ENCODE assay signal across 12 cellular contexts in genomic region chr19:45960595-45961235, GRCh38. TPM values are rescaled to one million over a fixed set of nuclear protein-coding genes. Genes with fewer than 3 reads are reported as not detected.
DNase-seq lines count a peak whose midpoint lies in the region; ATAC-seq, FAIRE-seq and TF ChIP-seq lines count a peak whose summit lies in the region.
"Had no signal": no experiment of that assay in that cellular context is flagged by ENCODE, and none has a peak within 500 bp of the region (broad histone marks: within the 10 kb centered on the region; RNA-seq: fewer than 3 reads in every experiment).

No MANE protein-coding gene starts in this region.

- no peak overlapping the region for H4K5ac ChIP-seq in mesendoderm (ENCODE audit: low read length)

- H2AK5ac ChIP-seq in mesendoderm (ENCODE audit: low read length) = no peak overlapping the region

- no peak overlapping the region for H3K27ac ChIP-seq in GM12878 (ENCODE audit: control insufficient read depth, insufficient read depth)
- H3K27ac ChIP-seq in mesendoderm (ENCODE audit: low read depth, low read length) = no peak overlapping the region
- H3K27ac ChIP-seq: transverse colon had no signal

- H4K20me1 ChIP-seq in Loucy (ENCODE audit: insufficient read depth, low read length, poor library complexity, severe bottlenecking) (no peaks in the 10 kb centered on the region), GM12878 (ENCODE audit: control insufficient read depth, insufficient read depth) (no peaks in the 10 kb centered on the region)

- H3K79me2 ChIP-seq in Loucy (ENCODE audit: insufficient read depth, low read length) = no peaks in the 10 kb centered on the region
- no peaks in the 10 kb centered on the region for H3K79me2 ChIP-seq in GM12878 (ENCODE audit: control insufficient read depth, insufficient read depth, low read length)
- H3K79me2 ChIP-seq in mesendoderm (ENCODE audit: control insufficient read depth, insufficient read depth, low read length) = no peaks in the 10 kb centered on the region

- H3K4me3 Mint-ChIP-seq in naive thymus-derived CD8-positive, alpha-beta T cell = no peak overlapping the region

- H3K36me3 Mint-ChIP-seq in naive thymus-derived CD8-positive, alpha-beta T cell = no peaks in the 10 kb centered on the region

- CTCF ChIA-PET in GM12878 (lab: Yijun Ruan, JAX) = no interaction called here

- DNase-seq in GM06990 (ENCODE audit: extremely low read depth, insufficient read length) (no peak), GM12878 (ENCODE audit: low read depth, low spot score) (no peak), mesendoderm (peak; percentile 78), NCI-H510A (lab: John Stamatoyannopoulos, UW) (no peak)
- DNase-seq in naive thymus-derived CD8-positive, alpha-beta T cell = no peak
- DNase-seq: activated CD4-positive, CD25-positive, alpha-beta regulatory T cell; transverse colon had no signal

- TF ChIP-seq EP300 in GM12878 (IDR thresholded peaks at IDR 0.05; ENCODE audit: borderline replicate concordance in 1 of 2, control insufficient read depth in 1 of 2, low read depth in 2 of 2, low read length in 2 of 2) = no peak

- H3K4me1 ChIP-seq in Loucy (ENCODE audit: insufficient read depth, low read length, poor library complexity, severe bottlenecking) = peaks cover 12% of the 10 kb centered on the region
- no peaks in the 10 kb centered on the region for H3K4me1 ChIP-seq in GM12878 (ENCODE audit: control insufficient read depth, insufficient read depth, low read length)
- no peaks in the 10 kb centered on the region for H3K4me1 ChIP-seq in mesendoderm (ENCODE audit: control insufficient read depth, low read depth, low read length)
- H3K4me1 ChIP-seq: transverse colon had no signal

- in situ Hi-C loops in GM12878 (cut with MboI) = no loop called here

- H3K18ac ChIP-seq in mesendoderm (ENCODE audit: low read length) = no peak overlapping the region

- H3K9ac ChIP-seq in Loucy (ENCODE audit: low read depth, low read length, poor library complexity, severe bottlenecking) (no peak overlapping the region), GM12878 (ENCODE audit: control insufficient read depth, insufficient read depth, low read length) (no peak overlapping the region), mesendoderm (ENCODE audit: low read length) (no peak overlapping the region)

- no peak overlapping the region for H3K4ac ChIP-seq in mesendoderm (ENCODE audit: low read depth, low read length)

- no peak for TF ChIP-seq POLR2A in GM12878 (IDR thresholded peaks at IDR 0.05; ENCODE audit: low read depth, low read length)

- no peak overlapping the region for H2BK120ac ChIP-seq in mesendoderm (ENCODE audit: low read depth, low read length)

- POLR2A ChIA-PET in GM12878 (lab: Charles Lee) = interaction anchor here (0.6 kb wide), 1 partner anchor 8 kb away, joined by 3 read pairs; no protein-coding TSS in a partner anchor
- POLR2A ChIA-PET in naive thymus-derived CD8-positive, alpha-beta T cell (lab: Charles Lee) = no interaction called here

- no peak overlapping the region for H2AFZ ChIP-seq in Loucy (ENCODE audit: low read length)
- no peak overlapping the region for H2AFZ ChIP-seq in GM12878 (ENCODE audit: control insufficient read depth, low read depth, low read length)

- H3K9me3 ChIP-seq in Loucy (ENCODE audit: insufficient read depth, low read depth, low read length) (no peaks in the 10 kb centered on the region), GM12878 (replicated peaks; ENCODE audit: control insufficient read depth, insufficient read depth, low read length) (no peaks in the 10 kb centered on the region)
- H3K9me3 ChIP-seq: transverse colon had no signal

- no peak overlapping the region for H3K56ac ChIP-seq in mesendoderm (ENCODE audit: low read length)

- WGBS in GM12878 (ENCODE audit: insufficient coverage, insufficient replicate concordance, low lambda C conversion rate, missing lambda C conversion rate) = 25% methylated on average over 19 of the region's 19 CpGs
- whole genome bisulfite sequencing in mesendoderm (ENCODE audit: extremely low coverage, insufficient coverage, low lambda C conversion rate) = no CpG with 5 or more reads among the region's 19 CpGs

- peaks cover 37 to 71% (median 48%) of the 10 kb centered on the region in 5 donors for H3K27me3 Mint-ChIP-seq in naive thymus-derived CD8-positive, alpha-beta T cell

- H3K23ac ChIP-seq in mesendoderm (ENCODE audit: low read length) = no peak overlapping the region

- no peak overlapping the region for H2BK15ac ChIP-seq in mesendoderm (replicated peaks; ENCODE audit: low read depth)

- no peak overlapping the region for H2BK5ac ChIP-seq in mesendoderm (ENCODE audit: low read length)

- BruUV-seq in GM12878 (replicated peaks; lab: Mats Ljungman, UMichigan) = no TSS peak

- no peak overlapping the region for H4K8ac ChIP-seq in mesendoderm (ENCODE audit: low read depth, low read length)

- no peak for FAIRE-seq in GM12878 (lab: Jason Lieb, UNC)

- H3K79me1 ChIP-seq in mesendoderm (ENCODE audit: low read length) = no peaks in the 10 kb centered on the region

- intact Hi-C loops in GM12878 (cut with micrococcal nuclease; ENCODE audit: unreplicated experiment) = no loop called here

- no peaks in the 10 kb centered on the region for H3K9me2 ChIP-seq in Loucy (replicated peaks; ENCODE audit: low read depth, low read length)

- H3K4me1 Mint-ChIP-seq in naive thymus-derived CD8-positive, alpha-beta T cell = peaks cover 0 to 5% (median 0%) of the 10 kb centered on the region in 4 donors

- no peaks in the 10 kb centered on the region for H3F3A ChIP-seq in Loucy (ENCODE audit: low read depth)

- H3K36me3 ChIP-seq in GM06990 (ENCODE audit: control insufficient read depth, insufficient read depth, low read length) = no peaks in the 10 kb centered on the region
- no peaks in the 10 kb centered on the region for H3K36me3 ChIP-seq in Loucy (ENCODE audit: insufficient read depth, low read length)
- no peaks in the 10 kb centered on the region for H3K36me3 ChIP-seq in GM12878 (ENCODE audit: control insufficient read depth in 2 of 2, insufficient read depth in 2 of 2, low read length in 1 of 2)
- no peaks in the 10 kb centered on the region for H3K36me3 ChIP-seq in mesendoderm (ENCODE audit: control insufficient read depth, insufficient read depth, low read length)
- H3K36me3 ChIP-seq: transverse colon had no signal

- H3K27me3 ChIP-seq in GM06990 (replicated peaks; ENCODE audit: control insufficient read depth, insufficient read depth, low read length) (no peaks in the 10 kb centered on the region; the same call in 1 of the 2 replicates), Loucy (ENCODE audit: insufficient read depth, low read length, poor library complexity, severe bottlenecking) (no peaks in the 10 kb centered on the region), GM12878 (replicated peaks in 1 of 2; ENCODE audit: control insufficient read depth in 2 of 2, insufficient read depth in 2 of 2, low read length in 1 of 2) (peaks cover 0 to 2% of the 10 kb centered on the region in 2 experiments; a peak in 1 of 4 replicates), mesendoderm (ENCODE audit: insufficient read depth, low read length, poor library complexity) (no peaks in the 10 kb centered on the region)

- SMC1A ChIA-PET in GM12878 (lab: Charles Lee; ENCODE audit: uncharacterized antibody, unreplicated experiment) = no interaction called here

- TF ChIP-seq CTCF in GM06990 (IDR thresholded peaks at IDR 0.05; ENCODE audit: insufficient read depth, low read length, poor library complexity, severe bottlenecking) = peak; percentile 5
- TF ChIP-seq CTCF in Loucy (conservative IDR thresholded peaks at IDR 0.05; ENCODE audit: low read length) = 0 out of 2 replicates have a peak, but pooled peaks have one; percentile 20
- TF ChIP-seq CTCF in GM12878 (IDR thresholded peaks at IDR 0.05 in 2 of 3, conservative IDR thresholded peaks at IDR 0.05 in 1 of 3; ENCODE audit: control insufficient read depth in 2 of 3, extremely low read depth in 1 of 3, insufficient read depth in 1 of 3, low read depth in 3 of 3, low read length in 3 of 3) = no peak

- RAD21 ChIA-PET in GM12878 (lab: Charles Lee; ENCODE audit: unreplicated experiment) = no interaction called here

- peak; percentile 28; the same call in 1 of the 3 replicates for ATAC-seq in GM12878
- ATAC-seq in naive thymus-derived CD8-positive, alpha-beta T cell = no peak
- no peak for ATAC-seq in GM18907 (IDR thresholded peaks at IDR 0.05; ENCODE audit: unreplicated experiment)

- H3K27ac Mint-ChIP-seq in naive thymus-derived CD8-positive, alpha-beta T cell = no peak overlapping the region

- H3K9me3 Mint-ChIP-seq in naive thymus-derived CD8-positive, alpha-beta T cell = peaks cover 0 to 4% (median 0%) of the 10 kb centered on the region in 9 donors

- no peak for TF ChIP-seq RAD21 in GM12878 (IDR thresholded peaks at IDR 0.05; ENCODE audit: insufficient read depth, low read depth, low read length)

- no peak overlapping the region for H3K4me3 ChIP-seq in GM06990 (replicated peaks; ENCODE audit: low read depth, low read length)
- no peak overlapping the region for H3K4me3 ChIP-seq in Loucy (ENCODE audit: low read length, poor library complexity, severe bottlenecking)
- H3K4me3 ChIP-seq in GM12878 = no peak overlapping the region
- no peak overlapping the region for H3K4me3 ChIP-seq in mesendoderm (ENCODE audit: low read length)
- H3K4me3 ChIP-seq: transverse colon had no signal

- H3K4me2 ChIP-seq in Loucy (ENCODE audit: low read depth, low read length, poor library complexity, severe bottlenecking) (no peak overlapping the region), GM12878 (ENCODE audit: control insufficient read depth, insufficient read depth) (no peak overlapping the region), mesendoderm (ENCODE audit: low read length) (peak overlapping the region; percentile 52)

RNA-seq across cellular contexts. Expression of gene NOVA2, which starts 12.9 kb away (rescaled TPM):
- total RNA-seq in GM12878 (2013; cell fraction: nucleolus; rRNA removed) = not detected in 2 replicates
- not detected in 2 replicates for total RNA-seq in GM12878 (2014; rRNA removed)
- total RNA-seq in GM12878 (2014; rRNA removed; fragmentation: Illumina TruSeq; extraction: Trizol) = under 0.01 TPM in 1 of 2 replicates, not detected in the other
- 0.03 and 0.44 TPM in 2 replicates for total RNA-seq in GM12878 (2021)
- polyA plus RNA-seq in GM12878 (2011; ENCODE audit: low read depth) = not detected
- not detected in 2 replicates for polyA plus RNA-seq in GM12878 (2011; rRNA removed)
- polyA plus RNA-seq in GM12878 (2011; cell fraction: cytosol; rRNA removed) = not detected in 2 replicates
- polyA plus RNA-seq in GM12878 (2011; cell fraction: nucleus; rRNA removed) = not detected in 2 replicates
- 0.01 and 0.03 TPM in 2 replicates for polyA plus RNA-seq in GM12878 (2012)
- polyA plus RNA-seq in GM12878 (2014; fragmentation: Illumina TruSeq; extraction: Trizol) = 0.03 TPM in 2 replicates
- under 1 TPM in 1 of 2 experiments, not detected in 1; under 0.01 TPM for polyA plus RNA-seq in GM12878 (2014; fragmentation: Nextera tagmentation; extraction: Ambion mirVana)
- 0.05 TPM in 1 of 2 replicates, not detected in the other for polyA plus RNA-seq in GM12878 (2014; rRNA removed)
- under 1 TPM in 1 of 2 experiments, not detected in 1; 0.03 TPM for polyA plus RNA-seq in GM12878 (2016; fragmentation: Nextera tagmentation; extraction: Ambion mirVana)
- polyA minus RNA-seq in GM12878 (2011; rRNA and poly(A)+ RNA removed) = not detected in 2 replicates
- not detected in 2 replicates for polyA minus RNA-seq in GM12878 (2011; cell fraction: cytosol; rRNA and poly(A)+ RNA removed)
- not detected in 2 replicates for polyA minus RNA-seq in GM12878 (2011; cell fraction: nucleus; rRNA and poly(A)+ RNA removed)
- 0.93 TPM for polyA plus RNA-seq in mesendoderm (2013, experiment 1 of 2)
- polyA plus RNA-seq in mesendoderm (2013, experiment 2 of 2) = 0.98 TPM
- total RNA-seq in naive thymus-derived CD8-positive, alpha-beta T cell = not detected
- polyA plus RNA-seq in naive thymus-derived CD8-positive, alpha-beta T cell = not detected
- total RNA-seq: fibroblast of villous mesenchyme had no signal

RNA-seq across cellular contexts. Expression of gene CCDC61, which starts 34.6 kb away (rescaled TPM):
- 7.3 and 12.3 TPM in 2 replicates for total RNA-seq in GM12878 (2013; cell fraction: nucleolus; rRNA removed)
- total RNA-seq in GM12878 (2014; rRNA removed) (15.7 and 16.3 TPM in 2 replicates), GM12878 (2014; rRNA removed; fragmentation: Illumina TruSeq; extraction: Trizol) (7.5 and 8.3 TPM in 2 replicates), GM12878 (2021) (27.1 and 27.3 TPM in 2 replicates)
- 4.8 TPM for polyA plus RNA-seq in GM12878 (2011; ENCODE audit: low read depth)
- polyA plus RNA-seq in GM12878 (2011; rRNA removed) (5.4 and 11.5 TPM in 2 replicates), GM12878 (2014; fragmentation: Illumina TruSeq; extraction: Trizol) (1.1 and 8.3 TPM in 2 replicates), GM12878 (2014; fragmentation: Nextera tagmentation; extraction: Ambion mirVana) (under 1 TPM; 0.27 to 0.95 TPM), GM12878 (2014; rRNA removed) (21.5 and 22.9 TPM in 2 replicates), GM12878 (2016; fragmentation: Nextera tagmentation; extraction: Ambion mirVana) (1 to 10 TPM; 1.7 to 9.1 TPM)
- polyA plus RNA-seq in GM12878 (2011; cell fraction: cytosol; rRNA removed) = 12.2 and 14.1 TPM in 2 replicates
- polyA plus RNA-seq in GM12878 (2011; cell fraction: nucleus; rRNA removed) = 31.5 and 42.1 TPM in 2 replicates
- polyA plus RNA-seq in GM12878 (2012) = 15.4 and 15.8 TPM in 2 replicates
- polyA minus RNA-seq in GM12878 (2011; rRNA and poly(A)+ RNA removed) = 4.5 and 9.0 TPM in 2 replicates
- 5.1 and 5.2 TPM in 2 replicates for polyA minus RNA-seq in GM12878 (2011; cell fraction: cytosol; rRNA and poly(A)+ RNA removed)
- 9.6 and 19.8 TPM in 2 replicates for polyA minus RNA-seq in GM12878 (2011; cell fraction: nucleus; rRNA and poly(A)+ RNA removed)
- 4.3 TPM for polyA plus RNA-seq in mesendoderm (2013, experiment 1 of 2)
- 4.6 TPM for polyA plus RNA-seq in mesendoderm (2013, experiment 2 of 2)
- total RNA-seq in naive thymus-derived CD8-positive, alpha-beta T cell = 10 to 100 TPM; 32.5 to 38.9 TPM
- polyA plus RNA-seq in naive thymus-derived CD8-positive, alpha-beta T cell = 10 to 100 TPM in 1 of 3 donors, 1 to 10 TPM in 2; 7.9 to 12.1 (median 8.6) TPM

RNA-seq across cellular contexts. Expression of gene NANOS2, which starts 46.1 kb away (rescaled TPM):
- total RNA-seq in GM12878 (2013; cell fraction: nucleolus; rRNA removed) = not detected in 2 replicates
- total RNA-seq in GM12878 (2014; rRNA removed) = not detected in 2 replicates
- total RNA-seq in GM12878 (2014; rRNA removed; fragmentation: Illumina TruSeq; extraction: Trizol) = not detected in 2 replicates
- not detected in 2 replicates for total RNA-seq in GM12878 (2021)
- polyA plus RNA-seq in GM12878 (2011; ENCODE audit: low read depth) = not detected
- polyA plus RNA-seq in GM12878 (2011; rRNA removed) = not detected in 2 replicates
- not detected in 2 replicates for polyA plus RNA-seq in GM12878 (2011; cell fraction: cytosol; rRNA removed)
- polyA plus RNA-seq in GM12878 (2011; cell fraction: nucleus; rRNA removed) = not detected in 2 replicates
- not detected in 2 replicates for polyA plus RNA-seq in GM12878 (2012)
- polyA plus RNA-seq in GM12878 (2014; fragmentation: Illumina TruSeq; extraction: Trizol) = not detected in 2 replicates
- polyA plus RNA-seq in GM12878 (2014; fragmentation: Nextera tagmentation; extraction: Ambion mirVana) = not detected
- 0.04 TPM in 1 of 2 replicates, not detected in the other for polyA plus RNA-seq in GM12878 (2014; rRNA removed)
- polyA plus RNA-seq in GM12878 (2016; fragmentation: Nextera tagmentation; extraction: Ambion mirVana) = not detected
- not detected in 2 replicates for polyA minus RNA-seq in GM12878 (2011; rRNA and poly(A)+ RNA removed)
- polyA minus RNA-seq in GM12878 (2011; cell fraction: cytosol; rRNA and poly(A)+ RNA removed) = not detected in 2 replicates
- polyA minus RNA-seq in GM12878 (2011; cell fraction: nucleus; rRNA and poly(A)+ RNA removed) = not detected in 2 replicates
- not detected for polyA plus RNA-seq in mesendoderm (2013, experiment 1 of 2)
- not detected for polyA plus RNA-seq in mesendoderm (2013, experiment 2 of 2)
- total RNA-seq in naive thymus-derived CD8-positive, alpha-beta T cell = not detected
- polyA plus RNA-seq in naive thymus-derived CD8-positive, alpha-beta T cell = not detected
- total RNA-seq: dermis microvascular lymphatic vessel endothelial cell, fibroblast of villous mesenchyme, omental fat pad, transverse colon had no signal

RNA-seq across cellular contexts. Expression of gene MYPOP, which starts 58.3 kb away (rescaled TPM):
- 4.3 and 5.0 TPM in 2 replicates for total RNA-seq in GM12878 (2013; cell fraction: nucleolus; rRNA removed)
- total RNA-seq in GM12878 (2014; rRNA removed) = 1.7 and 2.1 TPM in 2 replicates
- 1.1 and 1.2 TPM in 2 replicates for total RNA-seq in GM12878 (2014; rRNA removed; fragmentation: Illumina TruSeq; extraction: Trizol)
- 9.4 TPM in 2 replicates for total RNA-seq in GM12878 (2021)
- polyA plus RNA-seq in GM12878 (2011; ENCODE audit: low read depth) = 0.52 TPM
- polyA plus RNA-seq in GM12878 (2011; rRNA removed) = 0.52 and 1.1 TPM in 2 replicates
- polyA plus RNA-seq in GM12878 (2011; cell fraction: cytosol; rRNA removed) = 2.0 and 2.4 TPM in 2 replicates
- polyA plus RNA-seq in GM12878 (2011; cell fraction: nucleus; rRNA removed) = 4.4 and 5.6 TPM in 2 replicates
- polyA plus RNA-seq in GM12878 (2012) = 3.8 and 4.8 TPM in 2 replicates
- 0.92 and 2.3 TPM in 2 replicates for polyA plus RNA-seq in GM12878 (2014; fragmentation: Illumina TruSeq; extraction: Trizol)
- 1 to 10 TPM in 1 of 2 experiments, under 1 TPM in 1; 0.47 to 1.7 TPM for polyA plus RNA-seq in GM12878 (2014; fragmentation: Nextera tagmentation; extraction: Ambion mirVana)
- 4.6 and 5.8 TPM in 2 replicates for polyA plus RNA-seq in GM12878 (2014; rRNA removed)
- polyA plus RNA-seq in GM12878 (2016; fragmentation: Nextera tagmentation; extraction: Ambion mirVana) = 1 to 10 TPM in 1 of 2 experiments, under 1 TPM in 1; 0.70 to 1.1 TPM
- polyA minus RNA-seq in GM12878 (2011; rRNA and poly(A)+ RNA removed) = 0.44 and 0.46 TPM in 2 replicates
- polyA minus RNA-seq in GM12878 (2011; cell fraction: cytosol; rRNA and poly(A)+ RNA removed) = 1.2 TPM in 2 replicates
- 1.2 and 2.5 TPM in 2 replicates for polyA minus RNA-seq in GM12878 (2011; cell fraction: nucleus; rRNA and poly(A)+ RNA removed)
- polyA plus RNA-seq in mesendoderm (2013, experiment 1 of 2) = 8.9 TPM
- 8.8 TPM for polyA plus RNA-seq in mesendoderm (2013, experiment 2 of 2)
- total RNA-seq in naive thymus-derived CD8-positive, alpha-beta T cell = 10 to 100 TPM; 10.5 to 10.9 TPM
- under 1 TPM in 1 of 3 donors, not detected in 2; 0.23 TPM for polyA plus RNA-seq in naive thymus-derived CD8-positive, alpha-beta T cell

Comparison
In these comparisons a context has a peak if more than half of its experiments do, and no peak if none do; other contexts are left out.
1. CTCF ChIP-seq: peak in GM06990 (single experiment) and Loucy (single experiment); none in GM12878 (0 of 3).